ENCODE assay signal across 14 cellular contexts in the genomic region with DNA sequence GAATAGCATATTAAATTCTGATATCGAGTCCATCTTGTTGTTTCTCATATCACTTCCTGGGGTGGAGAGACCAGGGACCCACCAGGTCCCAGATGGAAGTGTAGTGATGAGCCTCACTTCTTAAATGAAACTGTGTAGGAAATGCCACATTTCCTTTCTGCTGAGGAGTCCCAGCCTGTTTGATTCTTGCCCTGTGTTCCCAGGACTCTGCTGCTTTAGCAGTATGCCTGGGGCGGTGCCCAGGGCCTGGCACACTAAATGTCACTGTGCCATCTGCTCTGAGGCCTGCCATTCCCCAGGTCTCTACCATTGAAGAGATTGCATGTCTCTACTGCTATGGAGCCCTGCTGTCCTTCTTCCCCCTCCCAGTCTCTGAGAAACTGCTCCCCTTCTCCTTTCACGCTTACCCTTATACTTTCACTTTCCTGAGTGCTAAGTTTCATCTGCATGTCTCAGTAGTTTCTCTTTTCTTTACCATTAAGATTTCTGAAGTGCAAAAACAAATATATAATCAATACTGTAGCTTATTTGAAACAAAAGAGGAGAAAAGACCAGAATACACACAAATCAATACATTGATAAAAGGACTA.
DNase-seq lines count a peak whose midpoint lies in the region; ATAC-seq lines count a peak whose summit lies in the region.
"Had no signal": no experiment of that assay in that cellular context is flagged by ENCODE, and none has a peak within 500 bp of the region (broad histone marks: within the 10 kb centered on the region; RNA-seq: fewer than 3 reads in every experiment).

No MANE protein-coding gene starts in this region.

- H3K79me1 ChIP-seq in neuronal stem cell (ENCODE audit: low read depth, low read length), result no peaks in the 10 kb centered on the region

- ATAC-seq in GM21576 (IDR thresholded peaks at IDR 0.05; ENCODE audit: unreplicated experiment) (peak; percentile 97), HG03108 (IDR thresholded peaks at IDR 0.05; ENCODE audit: unreplicated experiment) (peak; percentile 91)
- ATAC-seq: left lobe of liver, Panc1 had no signal

- no peak overlapping the region for H4K8ac ChIP-seq in neuronal stem cell (ENCODE audit: low read depth, low read length)

- no peak overlapping the region for H3K27ac ChIP-seq in neuronal stem cell (replicated peaks; ENCODE audit: low read length)
- H3K27ac ChIP-seq: thoracic aorta had no signal

- H2BK120ac ChIP-seq in neuronal stem cell (ENCODE audit: low read depth, low read length), result no peak overlapping the region

- H3K27me3 ChIP-seq in neuronal stem cell (ENCODE audit: control insufficient read depth in 3 of 3, insufficient read depth in 3 of 3, low read depth in 1 of 3, low read length in 3 of 3), result no peaks in the 10 kb centered on the region

- DNase-seq in NOMO-1 treated with DMSO at 0.1 percent for 48 hours (lab: John Stamatoyannopoulos, UW; ENCODE audit: unreplicated experiment) (peak; percentile 0), NOMO-1 treated with dmso at 0.1 percent for 144 hours (lab: John Stamatoyannopoulos, UW; ENCODE audit: unreplicated experiment) (no peak), neuronal stem cell (ENCODE audit: low spot score) (no peak), germinal center (ENCODE audit: low spot score) (no peak), T1000 (lab: John Stamatoyannopoulos, UW) (no peak), SHP77 (lab: John Stamatoyannopoulos, UW) (no peak)
- DNase-seq: activated B cell treated with CpG ODN at 0.5 μM for 24 hours; activated effector memory CD4-positive, alpha-beta T cell treated with Interleukin-2 at 50 U/mL for 16 hours; NCI-H1436 treated with DMSO at 0.1 percent for 48 hours had no signal

- H2AK5ac ChIP-seq in neuronal stem cell (ENCODE audit: low read depth, low read length), result no peak overlapping the region

- H4K91ac ChIP-seq in neuronal stem cell (ENCODE audit: low read depth, low read length, poor library complexity), result no peak overlapping the region

- no peak overlapping the region for H3K23ac ChIP-seq in neuronal stem cell (ENCODE audit: low read depth, low read length, poor library complexity)

- no peak overlapping the region for H2AFZ ChIP-seq in neuronal stem cell (ENCODE audit: low read length)

- H3K9me3 ChIP-seq in neuronal stem cell (replicated peaks in 1 of 2; ENCODE audit: control insufficient read depth in 2 of 2, insufficient read depth in 1 of 2, low read depth in 1 of 2, low read length in 2 of 2), result no peaks in the 10 kb centered on the region
- H3K9me3 ChIP-seq: thoracic aorta had no signal

- no peak overlapping the region for H3K4ac ChIP-seq in neuronal stem cell (ENCODE audit: low read length)

- H3K4me1 ChIP-seq in neuronal stem cell (ENCODE audit: control insufficient read depth in 2 of 2, insufficient read depth in 1 of 2, low read depth in 1 of 2, low read length in 2 of 2), result no peaks in the 10 kb centered on the region

- H2BK15ac ChIP-seq in neuronal stem cell (ENCODE audit: low read length), result no peak overlapping the region

- H2BK12ac ChIP-seq in neuronal stem cell (ENCODE audit: low read length), result no peak overlapping the region

- no peaks in the 10 kb centered on the region for H3K36me3 ChIP-seq in neuronal stem cell (replicated peaks in 1 of 2; ENCODE audit: control insufficient read depth in 2 of 2, insufficient read depth in 2 of 2, low read length in 2 of 2)
- H3K36me3 ChIP-seq: thoracic aorta had no signal

- no peak overlapping the region for H3K9ac ChIP-seq in neuronal stem cell (ENCODE audit: low read depth, low read length, poor library complexity)

- H2BK5ac ChIP-seq in neuronal stem cell (ENCODE audit: low read length), result no peak overlapping the region

- peak overlapping the region; percentile 44 for H3K18ac ChIP-seq in neuronal stem cell (ENCODE audit: low read length)

- H3K4me2 ChIP-seq in neuronal stem cell (ENCODE audit: insufficient read depth, low read length, poor library complexity, severe bottlenecking), result no peak overlapping the region

- no CpG with 5 or more reads among the region's 3 CpGs for WGBS in neuronal stem cell (ENCODE audit: extremely low coverage in 2 of 2, insufficient read length in 2 of 2, insufficient replicate concordance in 1 of 2), 2 donors

- no peak overlapping the region for H3K4me3 ChIP-seq in neuronal stem cell (ENCODE audit: low read length in 2 of 2)
- H3K4me3 ChIP-seq: thoracic aorta had no signal

- H3K14ac ChIP-seq in neuronal stem cell (ENCODE audit: low read length), result no peak overlapping the region
